Comparison of ENCODE assay signal across 12 cellular contexts in the genomic region with DNA sequence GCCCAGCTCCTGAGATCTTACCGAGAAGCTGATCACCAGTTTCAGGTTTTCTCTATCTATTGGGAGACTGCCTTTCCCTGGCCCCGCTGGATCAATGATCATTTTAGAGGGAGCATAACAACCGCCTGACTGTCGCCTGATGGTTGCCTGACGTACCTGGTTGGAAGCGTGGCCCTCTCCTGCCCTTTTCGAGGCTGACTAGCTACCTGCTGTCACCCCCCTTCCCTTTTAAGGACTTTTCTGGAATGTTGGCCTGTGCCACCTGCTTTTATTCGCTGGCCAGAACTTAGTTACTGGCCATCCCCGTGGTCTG. TPM values are rescaled to one million over a fixed set of nuclear protein-coding genes. Genes with fewer than 3 reads are reported as not detected.
DNase-seq lines count a peak whose midpoint lies in the region; ATAC-seq, FAIRE-seq and TF ChIP-seq lines count a peak whose summit lies in the region.
"Had no signal": no experiment of that assay in that cellular context is flagged by ENCODE, and none has a peak within 500 bp of the region (broad histone marks: within the 10 kb centered on the region; RNA-seq: fewer than 3 reads in every experiment).

No MANE protein-coding gene starts in this region.

- 20 to 62% (median 40%) methylated on average over 9 of the region's 9 CpGs for WGBS in small intestine, 3 donors

- H3K9me3 Mint-ChIP-seq in stimulated activated naive B cell treated with anti-CD40 and anti-IgM and Interleukin-4, amounts not matched to agents 10 μg/mL and 1 μg/mL and 100 μg/mL, for 72 hours = no peaks in the 10 kb centered on the region

- no peak for DNase-seq in left lobe of liver (ENCODE audit: low spot score)
- DNase-seq in stimulated activated naive B cell treated with anti-CD40 and anti-IgM and Interleukin-4, amounts not matched to agents 10 μg/mL and 1 μg/mL and 100 μg/mL, for 72 hours = no peak
- DNase-seq in small intestine = no peak
- DNase-seq in A673 (ENCODE audit: low spot score) = no peak
- no peak for DNase-seq in germinal center (ENCODE audit: low spot score)
- DNase-seq: activated CD4-positive, CD25-positive, alpha-beta regulatory T cell; activated T-cell treated with anti-CD3 and anti-CD28 coated beads for 4 hours; effector CD8-positive, alpha-beta T cell; NCI-H2227 treated with DMSO at 0.1 percent for 48 hours had no signal

- POLR2A ChIA-PET in A673 (lab: Charles Lee; ENCODE audit: low non-redundant PET) = no interaction called here

- H3K4me1 ChIP-seq in HUES48 (ENCODE audit: control insufficient read depth, insufficient read depth, low read length) (peaks cover 17% of the 10 kb centered on the region), duodenal mucosa (ENCODE audit: control insufficient read depth in 1 of 2, insufficient read depth in 2 of 2, low read length in 2 of 2) (peaks cover 5 to 12% of the 10 kb centered on the region in 2 donors), small intestine (ENCODE audit: control insufficient read depth in 2 of 2, insufficient read depth in 1 of 2, low read depth in 1 of 2, low read length in 1 of 2) (no peaks in the 10 kb centered on the region), A673 (ENCODE audit: insufficient read depth, low read length, poor library complexity, severe bottlenecking) (no peaks in the 10 kb centered on the region)

- peaks cover 0 to 13% of the 10 kb centered on the region in 2 donors for H3K4me1 Mint-ChIP-seq in stimulated activated naive B cell treated with anti-CD40 and anti-IgM and Interleukin-4, amounts not matched to agents 10 μg/mL and 1 μg/mL and 100 μg/mL, for 72 hours

- CTCF ChIA-PET in A673 (lab: Charles Lee) = no interaction called here

- peak overlapping the region; percentile 13 to 74 for H3K4me3 Mint-ChIP-seq in stimulated activated naive B cell treated with anti-CD40 and anti-IgM and Interleukin-4, amounts not matched to agents 10 μg/mL and 1 μg/mL and 100 μg/mL, for 72 hours

- no peaks in the 10 kb centered on the region for H3K36me3 ChIP-seq in HUES48 (ENCODE audit: control insufficient read depth, insufficient read depth, low read length)
- H3K36me3 ChIP-seq in duodenal mucosa (ENCODE audit: control insufficient read depth in 1 of 2, insufficient read depth in 2 of 2, low read length in 2 of 2) = no peaks in the 10 kb centered on the region
- H3K36me3 ChIP-seq in small intestine (ENCODE audit: control insufficient read depth in 2 of 2, insufficient read depth in 2 of 2, low read length in 2 of 2) = no peaks in the 10 kb centered on the region
- H3K36me3 ChIP-seq in A673 (ENCODE audit: insufficient read depth, low read length, poor library complexity, severe bottlenecking) = no peaks in the 10 kb centered on the region
- H3K36me3 ChIP-seq: right atrium auricular region had no signal

- H3K4me3 ChIP-seq in HUES48 (ENCODE audit: low read depth, low read length) = peak overlapping the region; percentile 66
- H3K4me3 ChIP-seq in duodenal mucosa (ENCODE audit: low read depth in 1 of 2, low read length in 2 of 2) = peak overlapping the region; percentile 54 to 55
- H3K4me3 ChIP-seq in small intestine (ENCODE audit: low read depth in 1 of 2, low read length in 2 of 2) = peak overlapping the region in 1 of 2 donors; percentile 59
- no peak overlapping the region for H3K4me3 ChIP-seq in A673 (ENCODE audit: low read depth, low read length, poor library complexity, severe bottlenecking)

- peak; percentile 56 for ATAC-seq in left lobe of liver
- no peak for ATAC-seq in stimulated activated naive B cell treated with anti-CD40 and anti-IgM and Interleukin-4, amounts not matched to agents 10 μg/mL and 1 μg/mL and 100 μg/mL, for 72 hours (replicated peaks)

- H3K36me3 Mint-ChIP-seq in stimulated activated naive B cell treated with anti-CD40 and anti-IgM and Interleukin-4, amounts not matched to agents 10 μg/mL and 1 μg/mL and 100 μg/mL, for 72 hours = no peaks in the 10 kb centered on the region

- H3K27me3 ChIP-seq in HUES48 (ENCODE audit: control insufficient read depth, insufficient read depth, low read length) = peaks cover 14% of the 10 kb centered on the region
- H3K27me3 ChIP-seq in duodenal mucosa (ENCODE audit: control insufficient read depth in 1 of 2, insufficient read depth in 2 of 2, low read length in 2 of 2) = peaks cover 22 to 30% of the 10 kb centered on the region in 2 donors
- H3K27me3 ChIP-seq in small intestine (ENCODE audit: control insufficient read depth in 2 of 2, insufficient read depth in 2 of 2, low read length in 2 of 2) = peaks cover 0 to 20% of the 10 kb centered on the region in 2 donors
- no peaks in the 10 kb centered on the region for H3K27me3 ChIP-seq in A673 (replicated peaks; ENCODE audit: insufficient read depth, low read depth, low read length, poor library complexity)

- no peak overlapping the region for H3K27ac Mint-ChIP-seq in stimulated activated naive B cell treated with anti-CD40 and anti-IgM and Interleukin-4, amounts not matched to agents 10 μg/mL and 1 μg/mL and 100 μg/mL, for 72 hours

- intact Hi-C loops in A673 (cut with micrococcal nuclease; ENCODE audit: unreplicated experiment) = no loop called here

- no peak for TF ChIP-seq CTCF in A673 (conservative IDR thresholded peaks at IDR 0.05; ENCODE audit: low read depth, low read length)

- H3K27ac ChIP-seq in HUES48 (ENCODE audit: low read depth, low read length) (no peak overlapping the region), duodenal mucosa (ENCODE audit: low read depth, low read length) (no peak overlapping the region), small intestine (ENCODE audit: low read depth in 1 of 2, low read length in 1 of 2) (no peak overlapping the region), A673 (ENCODE audit: low read depth, low read length, poor library complexity, severe bottlenecking) (no peak overlapping the region)
- H3K27ac ChIP-seq: right atrium auricular region had no signal

- H3K9me3 ChIP-seq in HUES48 (ENCODE audit: control insufficient read depth, insufficient read depth, low read length) = no peaks in the 10 kb centered on the region
- no peaks in the 10 kb centered on the region for H3K9me3 ChIP-seq in duodenal mucosa (ENCODE audit: control insufficient read depth in 1 of 2, low read length in 2 of 2)
- no peaks in the 10 kb centered on the region for H3K9me3 ChIP-seq in small intestine (ENCODE audit: control insufficient read depth, low read depth)
- H3K9me3 ChIP-seq in A673 (ENCODE audit: low read depth, low read length, poor library complexity, severe bottlenecking) = no peaks in the 10 kb centered on the region
- H3K9me3 ChIP-seq: right atrium auricular region had no signal

- no peak for FAIRE-seq in small intestine (lab: Jason Lieb, UNC)

- H3K9ac ChIP-seq in HUES48 (ENCODE audit: low read depth, low read length) (peak overlapping the region; percentile 59), duodenal mucosa (ENCODE audit: low read depth in 1 of 2, low read length in 2 of 2) (no peak overlapping the region)

- peaks cover 29 to 41% of the 10 kb centered on the region in 2 donors for H3K27me3 Mint-ChIP-seq in stimulated activated naive B cell treated with anti-CD40 and anti-IgM and Interleukin-4, amounts not matched to agents 10 μg/mL and 1 μg/mL and 100 μg/mL, for 72 hours

- BruUV-seq in A673 (replicated peaks; lab: Mats Ljungman, UMichigan) = no TSS peak

RNA-seq across cellular contexts. Expression of gene MFSD2B, which starts 0.6 kb away (rescaled TPM):
- total RNA-seq in left lobe of liver (not detected), A673 (2021) (0.42 TPM in 1 of 2 replicates, not detected in the other)
- polyA plus RNA-seq in small intestine = under 1 TPM in 1 of 3 donors, not detected in 2; 0.07 TPM

RNA-seq across cellular contexts. Expression of gene WDCP, which starts 37.9 kb away (rescaled TPM):
- total RNA-seq in left lobe of liver = 6.8 TPM
- polyA plus RNA-seq in small intestine = 1 to 10 TPM; 1.4 to 2.5 (median 1.8) TPM
- 26.6 and 30.8 TPM in 2 replicates for total RNA-seq in A673 (2021)

RNA-seq across cellular contexts. Expression of gene FKBP1B, which starts 40.2 kb away (rescaled TPM):
- 9.5 TPM for total RNA-seq in left lobe of liver
- 100 to 1,000 TPM in 1 of 3 donors, 10 to 100 TPM in 2; 24.9 to 106 (median 73.5) TPM for polyA plus RNA-seq in small intestine
- total RNA-seq in A673 (2021) = 2.9 and 3.7 TPM in 2 replicates
